ENCODE assay signal across 16 cellular contexts in the genomic region with DNA sequence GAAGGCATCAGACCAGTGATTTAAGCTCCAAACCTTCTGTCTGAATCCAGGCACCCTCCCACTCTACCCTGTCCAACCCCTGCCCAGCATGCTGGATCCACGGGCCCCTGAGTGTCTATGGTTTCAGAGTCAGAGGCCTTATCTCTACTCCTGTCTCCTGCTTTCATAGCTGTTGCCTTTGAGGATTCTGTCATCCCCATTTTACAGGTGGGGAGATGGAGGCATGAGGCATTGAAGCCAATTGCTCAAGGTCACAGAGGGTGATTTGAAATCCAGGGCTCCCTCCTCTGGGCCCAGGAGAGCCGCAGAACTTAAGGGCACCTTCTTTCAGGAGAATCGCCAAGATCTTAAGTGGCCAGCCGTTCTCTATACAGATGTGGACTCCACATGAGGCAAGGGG. TPM values are rescaled to one million over a fixed set of nuclear protein-coding genes. Genes with fewer than 3 reads are reported as not detected.
DNase-seq lines count a peak whose midpoint lies in the region; ATAC-seq and TF ChIP-seq lines count a peak whose summit lies in the region.
"Had no signal": no experiment of that assay in that cellular context is flagged by ENCODE, and none has a peak within 500 bp of the region (broad histone marks: within the 10 kb centered on the region; RNA-seq: fewer than 3 reads in every experiment).

No MANE protein-coding gene starts in this region.

- no peaks in the 10 kb centered on the region for H3K36me3 Mint-ChIP-seq in neural progenitor cell
- H3K36me3 Mint-ChIP-seq: CD4-positive, alpha-beta memory T cell had no signal

- no peak for TF ChIP-seq CTCF in right atrium auricular region (IDR thresholded peaks at IDR 0.05)
- no peak for TF ChIP-seq CTCF in neural progenitor cell (IDR thresholded peaks at IDR 0.05)

- no peak overlapping the region for H2AFZ ChIP-seq in neural progenitor cell (replicated peaks)

- H3K27ac ChIP-seq in right atrium auricular region (peak overlapping the region; percentile 77 to 91), angular gyrus (ENCODE audit: low read depth, low read length) (peak overlapping the region; percentile 77), caudate nucleus (ENCODE audit: low read depth, low read length) (peak overlapping the region; percentile 67), neural progenitor cell (no peak overlapping the region)
- H3K27ac ChIP-seq: C4-2B had no signal

- H3K27ac Mint-ChIP-seq in neural progenitor cell = no peak overlapping the region
- H3K27ac Mint-ChIP-seq: CD4-positive, alpha-beta memory T cell; IgD-negative memory B cell had no signal

- H3K4me2 ChIP-seq in neural progenitor cell = peak overlapping the region; percentile 45
- H3K4me2 ChIP-seq: A549 had no signal

- no peak overlapping the region for H3K4me3 Mint-ChIP-seq in neural progenitor cell
- H3K4me3 Mint-ChIP-seq: CD4-positive, alpha-beta memory T cell; IgD-negative memory B cell had no signal

- ATAC-seq in Right ventricle myocardium inferior (no peak), GM19023 (IDR thresholded peaks at IDR 0.05; ENCODE audit: unreplicated experiment) (no peak), GM18519 (IDR thresholded peaks at IDR 0.05; ENCODE audit: low FRiP score, unreplicated experiment) (no peak)
- ATAC-seq: A549 had no signal

- no peaks in the 10 kb centered on the region for H3K9me3 Mint-ChIP-seq in neural progenitor cell
- H3K9me3 Mint-ChIP-seq: CD4-positive, alpha-beta memory T cell had no signal

- H3K9ac ChIP-seq in neural progenitor cell = no peak overlapping the region

- no peaks in the 10 kb centered on the region for H3K36me3 ChIP-seq in right atrium auricular region
- H3K36me3 ChIP-seq in neural progenitor cell = no peaks in the 10 kb centered on the region
- H3K36me3 ChIP-seq: BE2C had no signal

- H3K4me1 ChIP-seq in right atrium auricular region (peaks cover 4 to 58% of the 10 kb centered on the region in 2 donors), neural progenitor cell (peaks cover 27% of the 10 kb centered on the region)
- H3K4me1 ChIP-seq: A549, BE2C had no signal

- H4K20me1 ChIP-seq in neural progenitor cell (ENCODE audit: low read depth) = peaks cover 17% of the 10 kb centered on the region

- no peak for DNase-seq in right atrium auricular region (ENCODE audit: low spot score)
- no peak for DNase-seq in Right ventricle myocardium inferior (ENCODE audit: missing footprints)
- no peak for DNase-seq in caudate nucleus (lab: John Stamatoyannopoulos, UW)
- no peak for DNase-seq in neural progenitor cell (ENCODE audit: low spot score)
- no peak for DNase-seq in DMS 273 treated with DMSO at 0.1 percent for 48 hours (lab: John Stamatoyannopoulos, UW)
- DNase-seq: BE2C; CD4-positive, alpha-beta memory T cell; DMS153; DMS79 treated with DMSO at 0.1 percent for 48 hours; HCEC 1CT had no signal

- peaks cover 12% of the 10 kb centered on the region for H3K27me3 Mint-ChIP-seq in neural progenitor cell (ENCODE audit: insufficient read depth, low read depth)

- H3K27me3 ChIP-seq in right atrium auricular region (no peaks in the 10 kb centered on the region), neural progenitor cell (peaks cover 57% of the 10 kb centered on the region)

- no peaks in the 10 kb centered on the region for H3K79me2 ChIP-seq in neural progenitor cell (ENCODE audit: low read depth)

- intact Hi-C loops in Right ventricle myocardium inferior (cut with DNase I) = no loop called here

- H3K4me1 Mint-ChIP-seq in neural progenitor cell = peaks cover 43% of the 10 kb centered on the region

- H3F3A ChIP-seq in neural progenitor cell (ENCODE audit: low read depth) = peaks cover 11% of the 10 kb centered on the region

- H3K4me3 ChIP-seq in right atrium auricular region (no peak overlapping the region), neural progenitor cell (no peak overlapping the region)
- H3K4me3 ChIP-seq: A549 had no signal

- no peaks in the 10 kb centered on the region for H3K9me3 ChIP-seq in right atrium auricular region
- H3K9me3 ChIP-seq in neural progenitor cell (ENCODE audit: low read depth) = no peaks in the 10 kb centered on the region
- H3K9me3 ChIP-seq: A549, BE2C had no signal

RNA-seq across cellular contexts. Expression of a gene that starts 3.1 kb away (rescaled TPM):
- 10 to 100 TPM in 1 of 2 donors, 1 to 10 TPM in 1; 7.0 to 36.7 TPM for total RNA-seq in right atrium auricular region
- total RNA-seq in Right ventricle myocardium inferior = 16.0 TPM
- 0.82 and 4.6 TPM in 2 replicates for total RNA-seq in neural progenitor cell (ENCODE audit: low replicate concordance)
- total RNA-seq: CD4-positive, alpha-beta memory T cell had no signal

RNA-seq across cellular contexts. Expression of a gene that starts 16.0 kb away (rescaled TPM):
- total RNA-seq in right atrium auricular region (1 to 10 TPM; 8.0 to 9.2 TPM), Right ventricle myocardium inferior (4.4 TPM), neural progenitor cell (ENCODE audit: low replicate concordance) (3.4 and 4.6 TPM in 2 replicates)
- total RNA-seq: CD4-positive, alpha-beta memory T cell had no signal

RNA-seq across cellular contexts. Expression of a gene that starts 54.2 kb away (rescaled TPM):
- total RNA-seq in right atrium auricular region = 100 to 1,000 TPM; 161 to 178 TPM
- total RNA-seq in Right ventricle myocardium inferior = 195 TPM
- 621 and 672 TPM in 2 replicates for total RNA-seq in neural progenitor cell (ENCODE audit: low replicate concordance)
